Comparison of ENCODE assay signal across 10 cellular contexts in genomic region chr1:148426940-148427611, GRCh38. TPM values are rescaled to one million over a fixed set of nuclear protein-coding genes. Genes with fewer than 3 reads are reported as not detected.
DNase-seq lines count a peak whose midpoint lies in the region; ATAC-seq and TF ChIP-seq lines count a peak whose summit lies in the region.
"Not testable (repeated sequence)": the region's sequence is repeated elsewhere in the genome, so short reads cannot be mapped to it uniquely, and the experiment has no call there.
"Had no signal": no experiment of that assay in that cellular context is flagged by ENCODE, and none has a peak within 500 bp of the region (broad histone marks: within the 10 kb centered on the region; RNA-seq: fewer than 3 reads in every experiment).

No MANE protein-coding gene starts in this region.

- CTCF ChIA-PET in activated CD8-positive, alpha-beta T cell treated with anti-CD3 and anti-CD28 coated beads for 36 hours (lab: Charles Lee) = interaction anchor here (1.1 kb wide), 1 partner anchor 12 kb away, joined by 3 read pairs; no protein-coding TSS in a partner anchor
- CTCF ChIA-PET in activated naive CD4-positive, alpha-beta T cell treated with anti-CD3 and anti-CD28 coated beads for 36 hours (lab: Charles Lee) = not testable (repeated sequence)

- intact Hi-C loops in activated CD8-positive, alpha-beta T cell treated with anti-CD3 and anti-CD28 coated beads for 36 hours (cut with micrococcal nuclease); activated naive CD4-positive, alpha-beta T cell treated with anti-CD3 and anti-CD28 coated beads for 36 hours (cut with micrococcal nuclease): not testable (repeated sequence)

- not testable (repeated sequence) for H3K27me3 Mint-ChIP-seq in activated CD8-positive, alpha-beta T cell treated with anti-CD3 and anti-CD28 coated beads for 36 hours; activated naive CD4-positive, alpha-beta T cell treated with anti-CD3 and anti-CD28 coated beads for 36 hours (ENCODE audit: low read depth); central memory CD8-positive, alpha-beta T cell

- POLR2A ChIA-PET in activated CD8-positive, alpha-beta T cell treated with anti-CD3 and anti-CD28 coated beads for 36 hours (lab: Charles Lee) = not testable (repeated sequence)

- DNase-seq in GM03348 (ENCODE audit: low spot score) = peak; percentile 6
- peak; percentile 32 for DNase-seq in RPMI7951 (ENCODE audit: low read depth)
- DNase-seq in activated CD8-positive, alpha-beta T cell treated with anti-CD3 and anti-CD28 coated beads for 36 hours = peak; percentile 65
- DNase-seq in activated naive CD4-positive, alpha-beta T cell treated with anti-CD3 and anti-CD28 coated beads for 36 hours = peak; percentile 69
- DNase-seq in central memory CD8-positive, alpha-beta T cell (ENCODE audit: low spot score in 2 of 2) = not testable (repeated sequence)
- peak; percentile 53 for DNase-seq in iris pigment epithelial cell (ENCODE audit: low read depth)
- DNase-seq in stimulated activated CD4-positive, alpha-beta T cell treated with anti-CD3 and anti-CD28 coated beads, Interleukin-15, amount 100 ng/mL, for 48 hours (ENCODE audit: low read depth in 2 of 2) = peak; percentile 7 to 13

- peak; percentile 86 for ATAC-seq in activated CD8-positive, alpha-beta T cell treated with anti-CD3 and anti-CD28 coated beads for 36 hours
- ATAC-seq in central memory CD8-positive, alpha-beta T cell (replicated peaks; ENCODE audit: extremely low read depth, poor library complexity, severe bottlenecking) = peak; percentile 54

- not testable (repeated sequence) for H3K9me3 Mint-ChIP-seq in activated CD8-positive, alpha-beta T cell treated with anti-CD3 and anti-CD28 coated beads for 36 hours; activated naive CD4-positive, alpha-beta T cell treated with anti-CD3 and anti-CD28 coated beads for 36 hours; central memory CD8-positive, alpha-beta T cell

- not testable (repeated sequence) for H3K4me3 Mint-ChIP-seq in activated CD8-positive, alpha-beta T cell treated with anti-CD3 and anti-CD28 coated beads for 36 hours; activated naive CD4-positive, alpha-beta T cell treated with anti-CD3 and anti-CD28 coated beads for 36 hours; central memory CD8-positive, alpha-beta T cell

- peaks cover 73% of the 10 kb centered on the region for H3K4me1 Mint-ChIP-seq in activated CD8-positive, alpha-beta T cell treated with anti-CD3 and anti-CD28 coated beads for 36 hours (ENCODE audit: low read depth)
- peaks cover 69% of the 10 kb centered on the region for H3K4me1 Mint-ChIP-seq in activated naive CD4-positive, alpha-beta T cell treated with anti-CD3 and anti-CD28 coated beads for 36 hours (ENCODE audit: low read depth)
- peaks cover 68% of the 10 kb centered on the region for H3K4me1 Mint-ChIP-seq in central memory CD8-positive, alpha-beta T cell

- peaks cover 68% of the 10 kb centered on the region for H3K36me3 Mint-ChIP-seq in activated CD8-positive, alpha-beta T cell treated with anti-CD3 and anti-CD28 coated beads for 36 hours (ENCODE audit: low read depth)
- peaks cover 22% of the 10 kb centered on the region for H3K36me3 Mint-ChIP-seq in activated naive CD4-positive, alpha-beta T cell treated with anti-CD3 and anti-CD28 coated beads for 36 hours (ENCODE audit: low read depth)
- peaks cover 32% of the 10 kb centered on the region for H3K36me3 Mint-ChIP-seq in central memory CD8-positive, alpha-beta T cell (ENCODE audit: insufficient read depth)

- TF ChIP-seq CTCF in activated CD8-positive, alpha-beta T cell treated with anti-CD3 and anti-CD28 coated beads for 36 hours (IDR thresholded peaks at IDR 0.05) = not testable (repeated sequence)

- peak overlapping the region; percentile 85 for H3K27ac Mint-ChIP-seq in activated CD8-positive, alpha-beta T cell treated with anti-CD3 and anti-CD28 coated beads for 36 hours
- H3K27ac Mint-ChIP-seq in activated naive CD4-positive, alpha-beta T cell treated with anti-CD3 and anti-CD28 coated beads for 36 hours = peak overlapping the region; percentile 25
- peak overlapping the region; percentile 79 for H3K27ac Mint-ChIP-seq in central memory CD8-positive, alpha-beta T cell (ENCODE audit: low read depth)

RNA-seq across cellular contexts. Expression of gene PPIAL4G, which starts 56.0 kb away (rescaled TPM):
- not detected in 2 replicates for total RNA-seq in RPMI7951 (2014; rRNA removed; shearing (Covaris generic))
- total RNA-seq in activated CD8-positive, alpha-beta T cell treated with anti-CD3 and anti-CD28 coated beads for 36 hours = under 1 TPM in 1 of 2 experiments, not detected in 1; 0.07 TPM
- under 1 TPM; 0.10 to 0.12 TPM for total RNA-seq in activated naive CD4-positive, alpha-beta T cell treated with anti-CD3 and anti-CD28 coated beads for 36 hours
- total RNA-seq: sciatic nerve, SJSA1, tibial nerve had no signal

Comparison
In these comparisons a context has a peak if more than half of its experiments do, and no peak if none do; other contexts are left out.
1. H3K27ac Mint-ChIP-seq: peak in every context shown above with its lines; median percentile 85 in activated CD8-positive, alpha-beta T cell treated with anti-CD3 and anti-CD28 coated beads for 36 hours; 79 in central memory CD8-positive, alpha-beta T cell; 25 in activated naive CD4-positive, alpha-beta T cell treated with anti-CD3 and anti-CD28 coated beads for 36 hours.